In the genomic region with DNA sequence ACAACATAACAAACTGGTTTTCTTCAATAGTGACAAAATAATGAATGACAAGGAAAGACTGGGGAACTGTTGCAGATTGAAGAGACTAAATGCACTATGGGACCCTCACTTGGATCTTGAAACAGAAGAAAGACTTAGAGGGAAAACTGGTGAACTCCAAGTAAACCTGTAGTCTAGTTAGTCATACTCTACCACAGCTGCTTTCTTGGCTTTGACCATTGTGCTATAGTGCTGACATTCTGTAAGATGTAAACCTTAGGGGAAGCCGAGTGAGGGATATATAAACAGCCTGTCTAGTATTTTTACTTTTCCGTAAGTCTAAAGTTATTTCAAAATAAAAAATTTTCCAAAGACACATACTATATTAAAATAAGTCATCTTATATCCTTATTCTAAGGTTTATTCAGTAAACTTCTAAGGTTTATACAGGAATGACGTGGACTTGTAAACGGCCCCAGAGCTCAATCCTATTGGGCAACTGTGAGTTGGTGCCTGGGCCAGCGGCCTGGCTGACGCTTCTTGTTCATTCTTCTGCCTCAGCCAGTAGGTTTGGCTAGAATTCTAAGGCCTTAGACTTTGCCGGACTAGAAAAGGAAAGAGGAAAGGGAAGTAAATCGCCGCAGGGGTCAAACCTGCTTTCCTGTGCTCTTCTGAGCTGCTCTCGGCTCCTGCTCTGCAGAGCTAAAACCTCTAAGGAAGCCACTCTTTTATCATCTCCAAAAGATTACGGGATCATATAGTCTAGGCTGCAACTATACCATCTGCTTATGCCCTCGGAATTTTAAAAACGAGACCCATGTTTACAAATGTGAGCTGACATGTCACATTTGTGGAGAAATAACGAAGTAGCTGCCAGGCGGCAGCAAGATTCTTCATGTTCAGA, we compare ENCODE assay signal across 12 cellular contexts. TPM values are rescaled to one million over a fixed set of nuclear protein-coding genes. Genes with fewer than 3 reads are reported as not detected.
DNase-seq lines count a peak whose midpoint lies in the region; FAIRE-seq and TF ChIP-seq lines count a peak whose summit lies in the region.
"Had no signal": no experiment of that assay in that cellular context is flagged by ENCODE, and none has a peak within 500 bp of the region (broad histone marks: within the 10 kb centered on the region; RNA-seq: fewer than 3 reads in every experiment).

No MANE protein-coding gene starts in this region.

- H2AFZ ChIP-seq in endothelial cell of umbilical vein (ENCODE audit: low read depth, low read length) (peak overlapping the region; percentile 73), MM.1S (ENCODE audit: low read length) (no peak overlapping the region)

- peaks cover 14% of the 10 kb centered on the region for H3K4me1 Mint-ChIP-seq in Caco-2 (ENCODE audit: low read depth, unreplicated experiment)

- POLR2A ChIA-PET in Caco-2 (lab: Charles Lee): interaction anchor here (0.9 kb wide), 1 partner anchor 378 kb away, joined by 3 read pairs; no protein-coding TSS in a partner anchor
- POLR2A ChIA-PET in endothelial cell of umbilical vein (lab: Charles Lee): no interaction called here

- H3F3A ChIP-seq in MM.1S (ENCODE audit: insufficient read depth, low read length): no peaks in the 10 kb centered on the region

- TF ChIP-seq EP300 in ovary (IDR thresholded peaks at IDR 0.05): no peak

- DNase-seq in Caco-2 (peak in 1 of 2 experiments; percentile 8), NB4 (ENCODE audit: low read depth) (peak; percentile 80), endothelial cell of umbilical vein (ENCODE audit: low read depth, low spot score) (peak; percentile 23), ovary (peak; percentile 53 to 70 (median 66)), NCI-H1436 (lab: John Stamatoyannopoulos, UW) (no peak), MM.1S (no peak), GM13976 (ENCODE audit: low spot score) (no peak)
- no peak for DNase-seq in activated CD8-positive, alpha-beta memory T cell treated with anti-CD3 and anti-CD28 coated beads, Interleukin-2, amount 50 U/mL, for 48 hours
- DNase-seq: T1000 had no signal

- H3K27ac ChIP-seq in endothelial cell of umbilical vein (ENCODE audit: insufficient read depth, low read depth, low read length) (no peak overlapping the region), ovary (peak overlapping the region in 1 of 2 donors; percentile 37), MM.1S (ENCODE audit: low read length) (no peak overlapping the region)
- H3K27ac ChIP-seq: cardiac muscle cell had no signal

- no TSS peak for BruUV-seq in Caco-2 (replicated peaks; lab: Mats Ljungman, UMichigan)
- BruUV-seq in endothelial cell of umbilical vein (replicated peaks; lab: Mats Ljungman, UMichigan): no TSS peak

- dilution Hi-C loops in endothelial cell of umbilical vein (cut with MboI; ENCODE audit: extremely low pct_ligation_motif_present, low sequenced_read_pairs): no loop called here

- peak overlapping the region; percentile 71 for H3K27ac Mint-ChIP-seq in Caco-2 (ENCODE audit: unreplicated experiment)

- H3K9me3 ChIP-seq in Caco-2 (no peaks in the 10 kb centered on the region), endothelial cell of umbilical vein (replicated peaks; ENCODE audit: control insufficient read depth, insufficient read depth, low read length) (no peaks in the 10 kb centered on the region), ovary (no peaks in the 10 kb centered on the region), MM.1S (replicated peaks; ENCODE audit: insufficient read depth, low read length) (no peaks in the 10 kb centered on the region)

- CTCF ChIA-PET in Caco-2 (lab: Charles Lee) (no interaction called here), endothelial cell of umbilical vein (lab: Charles Lee) (interaction anchor here (0.9 to 1.4 kb wide), 5 partner anchors 16 to 656 kb away, joined by 3 to 4 read pairs (median 4); no protein-coding TSS in a partner anchor)

- no peaks in the 10 kb centered on the region for H3K27me3 Mint-ChIP-seq in Caco-2 (ENCODE audit: insufficient read depth, unreplicated experiment)

- H3K4me2 ChIP-seq in endothelial cell of umbilical vein (ENCODE audit: insufficient read depth, low read length) (peak overlapping the region; percentile 57), MM.1S (ENCODE audit: low read depth, low read length) (no peak overlapping the region)

- 25 to 57% (median 34%) methylated on average over 15 of the region's 15 CpGs for WGBS in ovary, 3 donors

- H3K4me3 Mint-ChIP-seq in Caco-2 (ENCODE audit: unreplicated experiment): peak overlapping the region; percentile 29

- peaks cover 17% of the 10 kb centered on the region for H3K4me1 ChIP-seq in Caco-2
- H3K4me1 ChIP-seq in endothelial cell of umbilical vein (ENCODE audit: control insufficient read depth, extremely low read depth, insufficient read depth, low read length): peaks cover 10% of the 10 kb centered on the region
- H3K4me1 ChIP-seq in ovary (ENCODE audit: insufficient read depth): no peaks in the 10 kb centered on the region
- peaks cover under 1% of the 10 kb centered on the region for H3K4me1 ChIP-seq in MM.1S (ENCODE audit: low read length)

- H3K36me3 Mint-ChIP-seq in Caco-2 (ENCODE audit: insufficient read depth, unreplicated experiment): no peaks in the 10 kb centered on the region

- H3K36me3 ChIP-seq in Caco-2 (ENCODE audit: control insufficient read depth, insufficient read depth, low read length): no peaks in the 10 kb centered on the region
- no peaks in the 10 kb centered on the region for H3K36me3 ChIP-seq in endothelial cell of umbilical vein (ENCODE audit: control insufficient read depth in 2 of 2, extremely low read depth in 1 of 2, insufficient read depth in 2 of 2, low read length in 2 of 2)
- no peaks in the 10 kb centered on the region for H3K36me3 ChIP-seq in ovary
- H3K36me3 ChIP-seq in MM.1S (replicated peaks; ENCODE audit: insufficient read depth, low read length): no peaks in the 10 kb centered on the region
- H3K36me3 ChIP-seq: cardiac muscle cell had no signal

- no peak for TF ChIP-seq CTCF in Caco-2 (IDR thresholded peaks at IDR 0.05; ENCODE audit: insufficient read depth in 1 of 2, low read depth in 1 of 2, low read length in 1 of 2, severe bottlenecking in 1 of 2, unreplicated experiment in 1 of 2)
- TF ChIP-seq CTCF in NB4 (IDR thresholded peaks at IDR 0.05; ENCODE audit: low read depth, low read length): no peak
- no peak for TF ChIP-seq CTCF in endothelial cell of umbilical vein (IDR thresholded peaks at IDR 0.05; ENCODE audit: extremely low read depth in 1 of 2, insufficient read depth in 1 of 2, low read depth in 1 of 2, low read length in 2 of 2)
- TF ChIP-seq CTCF in ovary (IDR thresholded peaks at IDR 0.05): no peak
- TF ChIP-seq CTCF in MM.1S (IDR thresholded peaks at IDR 0.05; ENCODE audit: low read length): no peak
- no peak for TF ChIP-seq CTCF in GM13976 (IDR thresholded peaks at IDR 0.05; ENCODE audit: borderline replicate concordance, control extremely low read depth, extremely low read depth, insufficient read depth, missing control alignments)

- intact Hi-C loops in Caco-2 (cut with micrococcal nuclease; ENCODE audit: unreplicated experiment): no loop called here
- intact Hi-C loops in endothelial cell of umbilical vein (cut with micrococcal nuclease): no loop called here
- intact Hi-C loops in ovary (cut with DNase I): no loop called here

- no peaks in the 10 kb centered on the region for H3K79me2 ChIP-seq in endothelial cell of umbilical vein (ENCODE audit: control insufficient read depth, insufficient read depth, low read length)
- no peaks in the 10 kb centered on the region for H3K79me2 ChIP-seq in MM.1S (ENCODE audit: low read length)

- H3K9me2 ChIP-seq in MM.1S (replicated peaks; ENCODE audit: insufficient read depth, low read length): no peaks in the 10 kb centered on the region

- H3K27me3 ChIP-seq in Caco-2 (replicated peaks; ENCODE audit: control insufficient read depth, insufficient read depth, low read length) (no peaks in the 10 kb centered on the region), endothelial cell of umbilical vein (ENCODE audit: control insufficient read depth in 2 of 2, insufficient read depth in 2 of 2, low read length in 2 of 2) (peaks cover 2 to 7% of the 10 kb centered on the region in 2 experiments), ovary (no peaks in the 10 kb centered on the region), MM.1S (replicated peaks; ENCODE audit: insufficient read depth, low read length) (no peaks in the 10 kb centered on the region)
- H3K27me3 ChIP-seq: cardiac muscle cell had no signal

- peak; percentile 60 for FAIRE-seq in endothelial cell of umbilical vein (lab: Jason Lieb, UNC)
- FAIRE-seq: GM12891 had no signal

- TF ChIP-seq POLR2A in NB4 (IDR thresholded peaks at IDR 0.05; ENCODE audit: extremely low read depth, insufficient read length): no peak
- no peak for TF ChIP-seq POLR2A in endothelial cell of umbilical vein (IDR thresholded peaks at IDR 0.05; ENCODE audit: low read depth, low read length)
- no peak for TF ChIP-seq POLR2A in ovary (IDR thresholded peaks at IDR 0.05)

- H3K9ac ChIP-seq in endothelial cell of umbilical vein (replicated peaks; ENCODE audit: extremely low read depth, insufficient read depth, low read length) (no peak overlapping the region), MM.1S (ENCODE audit: low read length) (no peak overlapping the region)

- H3K9me1 ChIP-seq in endothelial cell of umbilical vein (replicated peaks; ENCODE audit: control insufficient read depth, extremely low read depth, insufficient read depth, low read length): no peaks in the 10 kb centered on the region

- H3K4me3 ChIP-seq in Caco-2 (ENCODE audit: low read depth, low read length): no peak overlapping the region
- H3K4me3 ChIP-seq in NB4 (ENCODE audit: low read depth, low read length): peak overlapping the region; percentile 14
- H3K4me3 ChIP-seq in endothelial cell of umbilical vein (replicated peaks in 1 of 3; ENCODE audit: insufficient read depth in 1 of 3, low read depth in 1 of 3, low read length in 3 of 3): no peak overlapping the region
- peak overlapping the region; percentile 9 for H3K4me3 ChIP-seq in ovary
- H3K4me3 ChIP-seq in MM.1S (ENCODE audit: low read length): no peak overlapping the region
- H3K4me3 ChIP-seq: cardiac muscle cell had no signal

- in situ Hi-C loops in GM13976 (cut with MboI; ENCODE audit: low sequenced_read_pairs, unreplicated experiment): no loop called here

- H3K9me3 Mint-ChIP-seq in Caco-2 (ENCODE audit: unreplicated experiment): no peaks in the 10 kb centered on the region

- H4K20me1 ChIP-seq in endothelial cell of umbilical vein (replicated peaks; ENCODE audit: control insufficient read depth, extremely low read depth, insufficient read depth, low read length) (no peaks in the 10 kb centered on the region), MM.1S (ENCODE audit: insufficient read depth, low read length) (no peaks in the 10 kb centered on the region)

RNA-seq across cellular contexts. Expression of a gene that starts 33.7 kb away (rescaled TPM):
- total RNA-seq in Caco-2 (2022) (not detected in 2 replicates), endothelial cell of umbilical vein (not detected in 2 replicates), ovary (under 1 TPM in 2 of 7 donors, not detected in 5; 0.11 to 0.15 TPM)
- polyA plus RNA-seq in endothelial cell of umbilical vein (not detected in 2 replicates), ovary (under 1 TPM in 1 of 2 donors, not detected in 1; 0.48 TPM)
- polyA plus RNA-seq in endothelial cell of umbilical vein (2011; cell fraction: cytosol; rRNA removed): not detected in 2 replicates
- polyA plus RNA-seq in endothelial cell of umbilical vein (2011; cell fraction: nucleus; rRNA removed): not detected in 2 replicates
- polyA plus RNA-seq in endothelial cell of umbilical vein (2012): 1.5 and 3.1 TPM in 2 replicates
- not detected in 2 replicates for polyA minus RNA-seq in endothelial cell of umbilical vein
- polyA minus RNA-seq in endothelial cell of umbilical vein (2011; cell fraction: cytosol; rRNA and poly(A)+ RNA removed): not detected
- not detected in 2 replicates for polyA minus RNA-seq in endothelial cell of umbilical vein (2011; cell fraction: nucleus; rRNA and poly(A)+ RNA removed)
- total RNA-seq: mucosa of gallbladder had no signal
- polyA plus RNA-seq: cardiac muscle cell had no signal

Comparison
In these comparisons a context has a peak if more than half of its experiments do, and no peak if none do; other contexts are left out.
1. DNase-seq: peak in NB4 (single experiment), endothelial cell of umbilical vein (single experiment) and ovary (5 of 5); none in NCI-H1436 (single experiment), MM.1S (single experiment), GM13976 (single experiment) and activated CD8-positive, alpha-beta memory T cell treated with anti-CD3 and anti-CD28 coated beads, Interleukin-2, amount 50 U/mL, for 48 hours (single experiment).
2. H3K4me3 ChIP-seq: peak in NB4 (single experiment) and ovary (single experiment); none in Caco-2 (single experiment), endothelial cell of umbilical vein (0 of 3) and MM.1S (single experiment).